Comparison of ENCODE assay signal across 1 cellular context in genomic region chrX:106948641-106949040, GRCh38.
TF ChIP-seq lines count a peak whose summit lies in the region.

No MANE protein-coding gene starts in this region.

TF ChIP-seq in A549, 52 proteins besides CTCF, POLR2A, EP300 and RAD21:
- TF ChIP-seq KDM1A (IDR thresholded peaks at IDR 0.05; ENCODE audit: low read depth) (no peak), ZC3H11A (IDR thresholded peaks at IDR 0.05) (no peak), HEYL (CRISPR knock-in tag; IDR thresholded peaks at IDR 0.05) (no peak), NR3C1 (IDR thresholded peaks at IDR 0.05) (no peak), TP53 (CRISPR knock-in tag; IDR thresholded peaks at IDR 0.05) (no peak), FOXS1 (CRISPR knock-in tag; IDR thresholded peaks at IDR 0.05) (no peak), CHD4 (IDR thresholded peaks at IDR 0.05; ENCODE audit: borderline replicate concordance) (no peak), HOXB5 (CRISPR knock-in tag; IDR thresholded peaks at IDR 0.05) (no peak), REST (IDR thresholded peaks at IDR 0.05) (no peak), USF2 (IDR thresholded peaks at IDR 0.05) (no peak), RFX5 (IDR thresholded peaks at IDR 0.05) (no peak), JUN (IDR thresholded peaks at IDR 0.05) (peak in 1 of 2 experiments; percentile 60; a peak in 1 of 5 replicates), CEBPB (IDR thresholded peaks at IDR 0.05) (no peak), GATA3 (IDR thresholded peaks at IDR 0.05; ENCODE audit: borderline replicate concordance) (peak; percentile 69; the same call in 1 of the 2 replicates), RNF2 (IDR thresholded peaks at IDR 0.05; ENCODE audit: borderline replicate concordance, low read depth) (no peak), RCOR1 (IDR thresholded peaks at IDR 0.05; ENCODE audit: low read depth, low read length) (no peak), FOSL2 (IDR thresholded peaks at IDR 0.05) (peak; percentile 68), FOSL2 (CRISPR knock-in tag; IDR thresholded peaks at IDR 0.05) (peak; percentile 88), EHMT2 (IDR thresholded peaks at IDR 0.05; ENCODE audit: low read depth) (no peak), JUNB (IDR thresholded peaks at IDR 0.05) (peak; percentile 81), SMC3 (IDR thresholded peaks at IDR 0.05) (no peak), MYC (IDR thresholded peaks at IDR 0.05; ENCODE audit: borderline replicate concordance, low read length) (no peak)
